Comparison of ENCODE assay signal across 1 cellular context in the genomic region with DNA sequence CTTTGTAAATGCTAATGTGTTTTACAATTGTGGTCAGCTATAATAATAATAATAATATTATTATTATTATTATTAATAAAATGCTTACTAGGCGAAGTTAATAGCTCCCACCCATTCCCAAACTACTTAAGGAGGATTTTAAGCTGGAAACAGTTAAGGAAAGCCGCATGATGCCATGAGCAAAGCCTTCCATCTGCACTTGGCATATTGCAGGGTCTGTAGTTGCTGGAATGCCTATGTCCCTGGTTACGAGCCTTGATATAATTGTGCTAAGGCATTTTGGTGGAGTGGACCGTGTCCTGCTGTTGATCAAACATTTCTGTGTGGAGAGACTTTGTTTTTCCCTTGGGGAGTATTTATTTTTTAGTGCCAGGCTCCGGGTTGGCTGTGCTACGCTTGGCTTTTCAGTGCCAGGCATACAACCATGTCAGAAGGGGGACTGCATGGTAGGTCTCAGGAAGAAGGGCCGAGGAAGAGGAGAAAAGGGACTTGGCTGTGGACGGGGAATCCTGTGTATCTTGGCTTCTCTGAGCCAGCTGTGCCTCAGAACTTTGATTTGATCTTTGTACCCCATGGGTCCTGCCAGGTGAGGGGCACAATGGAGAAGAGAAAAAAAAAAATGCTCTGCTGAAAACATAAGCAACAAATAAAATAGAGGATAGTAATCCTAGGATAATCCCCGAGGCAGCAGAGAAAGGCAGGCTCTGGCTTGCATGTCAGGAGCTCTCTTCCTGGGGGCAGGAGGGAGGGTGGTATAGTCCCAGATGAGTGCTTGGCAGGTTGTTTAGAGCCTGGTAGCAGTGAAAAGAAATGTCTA.
TF ChIP-seq lines count a peak whose summit lies in the region.

No MANE protein-coding gene starts in this region.

TF ChIP-seq in HEK293, 187 proteins besides CTCF, POLR2A, EP300 and RAD21 (continued from another document):
- TF ChIP-seq ZNF223 (tag by site-specific recombination; IDR thresholded peaks at IDR 0.05): no peak
- no peak for TF ChIP-seq ZNF660 (tag by site-specific recombination; IDR thresholded peaks at IDR 0.05)
- TF ChIP-seq, protein P1, sequence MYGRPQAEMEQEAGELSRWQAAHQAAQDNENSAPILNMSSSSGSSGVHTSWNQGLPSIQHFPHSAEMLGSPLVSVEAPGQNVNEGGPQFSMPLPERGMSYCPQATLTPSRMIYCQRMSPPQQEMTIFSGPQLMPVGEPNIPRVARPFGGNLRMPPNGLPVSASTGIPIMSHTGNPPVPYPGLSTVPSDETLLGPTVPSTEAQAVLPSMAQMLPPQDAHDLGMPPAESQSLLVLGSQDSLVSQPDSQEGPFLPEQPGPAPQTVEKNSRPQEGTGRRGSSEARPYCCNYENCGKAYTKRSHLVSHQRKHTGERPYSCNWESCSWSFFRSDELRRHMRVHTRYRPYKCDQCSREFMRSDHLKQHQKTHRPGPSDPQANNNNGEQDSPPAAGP (tag by site-specific recombination; IDR thresholded peaks at IDR 0.05): no peak
- TF ChIP-seq, protein P2, sequence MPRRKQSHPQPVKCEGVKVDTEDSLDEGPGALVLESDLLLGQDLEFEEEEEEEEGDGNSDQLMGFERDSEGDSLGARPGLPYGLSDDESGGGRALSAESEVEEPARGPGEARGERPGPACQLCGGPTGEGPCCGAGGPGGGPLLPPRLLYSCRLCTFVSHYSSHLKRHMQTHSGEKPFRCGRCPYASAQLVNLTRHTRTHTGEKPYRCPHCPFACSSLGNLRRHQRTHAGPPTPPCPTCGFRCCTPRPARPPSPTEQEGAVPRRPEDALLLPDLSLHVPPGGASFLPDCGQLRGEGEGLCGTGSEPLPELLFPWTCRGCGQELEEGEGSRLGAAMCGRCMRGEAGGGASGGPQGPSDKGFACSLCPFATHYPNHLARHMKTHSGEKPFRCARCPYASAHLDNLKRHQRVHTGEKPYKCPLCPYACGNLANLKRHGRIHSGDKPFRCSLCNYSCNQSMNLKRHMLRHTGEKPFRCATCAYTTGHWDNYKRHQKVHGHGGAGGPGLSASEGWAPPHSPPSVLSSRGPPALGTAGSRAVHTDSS (tag by site-specific recombination; IDR thresholded peaks at IDR 0.05): peak; percentile 49
- no peak for TF ChIP-seq YY1 (tag by site-specific recombination; IDR thresholded peaks at IDR 0.05)
- TF ChIP-seq ZNF623 (tag by site-specific recombination; IDR thresholded peaks at IDR 0.05): no peak
- 0 out of 2 replicates have a peak, but pooled peaks have one; percentile 12 for TF ChIP-seq OSR2 (tag by site-specific recombination; IDR thresholded peaks at IDR 0.05)
- TF ChIP-seq ZNF48 (tag by site-specific recombination; IDR thresholded peaks at IDR 0.05): no peak
- TF ChIP-seq ZFP69B (tag by site-specific recombination; IDR thresholded peaks at IDR 0.05): no peak
- TF ChIP-seq ZNF24 (tag by site-specific recombination; IDR thresholded peaks at IDR 0.05): no peak
- TF ChIP-seq GLIS1 (tag by site-specific recombination; IDR thresholded peaks at IDR 0.05): 0 out of 2 replicates have a peak, but pooled peaks have one; percentile 12
- no peak for TF ChIP-seq PRDM1 (tag by site-specific recombination; IDR thresholded peaks at IDR 0.05)
- no peak for TF ChIP-seq ZFP41 (tag by site-specific recombination; IDR thresholded peaks at IDR 0.05; ENCODE audit: borderline replicate concordance)
- TF ChIP-seq GLI2 (tag by site-specific recombination; IDR thresholded peaks at IDR 0.05; ENCODE audit: borderline replicate concordance, low read depth): no peak
- no peak for TF ChIP-seq ZNF112 (tag by site-specific recombination; IDR thresholded peaks at IDR 0.05)
- no peak for TF ChIP-seq ZNF549 (tag by site-specific recombination; IDR thresholded peaks at IDR 0.05)
TF ChIP-seq in HEK293: peak in this region for 4.
